1 cellular context compared by ENCODE assay signal in the genomic region with DNA sequence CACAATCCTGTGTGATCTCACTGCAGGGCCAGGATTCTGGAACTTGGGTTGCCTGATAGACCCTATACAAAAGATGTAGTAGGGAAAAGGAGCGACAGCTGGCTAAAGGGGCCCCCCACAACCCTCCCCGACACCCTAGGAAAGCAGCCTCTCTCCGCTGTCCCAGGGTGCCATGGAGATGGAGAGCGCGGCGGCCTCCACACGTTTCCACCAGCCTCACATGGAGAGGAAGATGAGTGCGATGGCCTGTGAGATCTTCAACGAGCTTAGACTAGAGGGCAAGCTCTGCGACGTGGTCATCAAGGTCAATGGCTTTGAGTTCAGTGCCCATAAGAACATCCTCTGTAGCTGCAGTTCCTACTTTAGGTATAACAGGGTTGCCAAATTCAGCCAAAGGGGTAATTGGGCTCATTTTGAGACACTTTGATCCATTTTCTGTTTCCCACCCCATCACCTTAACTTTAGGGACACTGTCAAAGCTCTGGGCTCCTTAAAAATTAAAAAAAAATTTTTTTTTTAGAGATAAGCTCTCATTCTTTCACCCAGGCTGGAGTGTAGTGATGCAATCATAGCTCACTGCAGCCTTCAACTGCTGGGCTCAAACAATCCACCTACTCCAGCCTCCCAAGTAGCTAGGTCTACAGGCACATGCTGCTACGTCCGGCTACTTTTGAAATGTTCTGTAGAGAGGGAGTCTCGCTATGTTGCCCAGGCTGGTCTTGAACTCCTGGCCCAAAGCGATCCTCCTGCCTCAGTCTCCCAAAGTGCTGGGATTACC.
TF ChIP-seq lines count a peak whose summit lies in the region.

A gene (plus strand): TSS at position 65 of the 778 bp plus-strand sequence. CDS start 108 bp downstream, at position 173.

TF ChIP-seq in H1, 55 proteins besides CTCF, POLR2A, EP300 and RAD21:
- TF ChIP-seq EGR1 (IDR thresholded peaks at IDR 0.05; ENCODE audit: borderline replicate concordance, low read depth, low read length) (no peak), CTBP2 (IDR thresholded peaks at IDR 0.05; ENCODE audit: borderline replicate concordance, insufficient read depth, insufficient read length, low read length) (no peak), HDAC2 (IDR thresholded peaks at IDR 0.05; ENCODE audit: borderline replicate concordance in 1 of 2, low read depth in 2 of 2, low read length in 2 of 2) (no peak), SUZ12 (IDR thresholded peaks at IDR 0.05; ENCODE audit: low read length) (no peak), SIX5 (IDR thresholded peaks at IDR 0.05; ENCODE audit: low read depth, low read length) (no peak), SAP30 (IDR thresholded peaks at IDR 0.05; ENCODE audit: insufficient read depth, insufficient replicate concordance, low read length) (no peak), SIRT6 (IDR thresholded peaks at IDR 0.05; ENCODE audit: low read length) (no peak), CHD2 (IDR thresholded peaks at IDR 0.05; ENCODE audit: low read length) (no peak), KDM1A (IDR thresholded peaks at IDR 0.05; ENCODE audit: borderline replicate concordance, low read length) (no peak), CBX5 (IDR thresholded peaks at IDR 0.05; ENCODE audit: low read depth, low read length) (no peak), SIN3A (conservative IDR thresholded peaks at IDR 0.05 in 1 of 2, IDR thresholded peaks at IDR 0.05 in 1 of 2; ENCODE audit: low read depth in 1 of 2, low read length in 2 of 2) (no peak), PHF8 (conservative IDR thresholded peaks at IDR 0.05; ENCODE audit: low read depth, low read length) (no peak), ASH2L (IDR thresholded peaks at IDR 0.05; ENCODE audit: low read length) (no peak), NANOG (IDR thresholded peaks at IDR 0.05; ENCODE audit: insufficient read depth, low read depth, low read length, poor library complexity, severe bottlenecking) (no peak)
